8 cellular contexts compared by ENCODE assay signal in genomic region chr3:98900265-98901031, GRCh38. TPM values are rescaled to one million over a fixed set of nuclear protein-coding genes. Genes with fewer than 3 reads are reported as not detected.
DNase-seq lines count a peak whose midpoint lies in the region; ATAC-seq lines count a peak whose summit lies in the region.

No MANE protein-coding gene starts in this region.

- no peak for ATAC-seq in T-helper 17 cell
- ATAC-seq in right cardiac atrium, result no peak
- ATAC-seq in stimulated activated memory B cell treated with anti-CD40 and anti-IgM and Interleukin-4, amounts not matched to agents 10 μg/mL and 1 μg/mL and 100 μg/mL, for 72 hours, result no peak
- no peak for ATAC-seq in HG03135 (IDR thresholded peaks at IDR 0.05; ENCODE audit: unreplicated experiment)
- no peak for ATAC-seq in HG02678 (IDR thresholded peaks at IDR 0.05; ENCODE audit: unreplicated experiment)

- H3K4me1 ChIP-seq in right cardiac atrium (ENCODE audit: control insufficient read depth, insufficient read depth, low read length), result no peaks in the 10 kb centered on the region

- H3K4me3 Mint-ChIP-seq in T-helper 17 cell, result peak overlapping the region; percentile 96
- H3K4me3 Mint-ChIP-seq in stimulated activated memory B cell treated with anti-CD40 and anti-IgM and Interleukin-4, amounts not matched to agents 10 μg/mL and 1 μg/mL and 100 μg/mL, for 72 hours, result peak overlapping the region; percentile 90

- peak overlapping the region; percentile 72 for H3K4me3 ChIP-seq in right cardiac atrium (ENCODE audit: low read length)

- H3K36me3 Mint-ChIP-seq in T-helper 17 cell (ENCODE audit: low read depth), result no peaks in the 10 kb centered on the region
- H3K36me3 Mint-ChIP-seq in stimulated activated memory B cell treated with anti-CD40 and anti-IgM and Interleukin-4, amounts not matched to agents 10 μg/mL and 1 μg/mL and 100 μg/mL, for 72 hours, result no peaks in the 10 kb centered on the region

- peaks cover 11% of the 10 kb centered on the region for H3K4me1 Mint-ChIP-seq in T-helper 17 cell
- peaks cover 7% of the 10 kb centered on the region for H3K4me1 Mint-ChIP-seq in stimulated activated memory B cell treated with anti-CD40 and anti-IgM and Interleukin-4, amounts not matched to agents 10 μg/mL and 1 μg/mL and 100 μg/mL, for 72 hours

- peaks cover 13% of the 10 kb centered on the region for H3K27me3 Mint-ChIP-seq in T-helper 17 cell
- peaks cover 19% of the 10 kb centered on the region for H3K27me3 Mint-ChIP-seq in stimulated activated memory B cell treated with anti-CD40 and anti-IgM and Interleukin-4, amounts not matched to agents 10 μg/mL and 1 μg/mL and 100 μg/mL, for 72 hours

- peak; percentile 21 for DNase-seq in NCI-H1436 (lab: John Stamatoyannopoulos, UW)
- no peak for DNase-seq in NCI-H1436 treated with DMSO at 0.1 percent for 48 hours (lab: John Stamatoyannopoulos, UW)
- DNase-seq in T-helper 17 cell, result no peak
- DNase-seq in right cardiac atrium, result no peak
- DNase-seq in HK-2 (ENCODE audit: unreplicated experiment), result no peak

- no peaks in the 10 kb centered on the region for H3K27me3 ChIP-seq in right cardiac atrium (ENCODE audit: control insufficient read depth, insufficient read depth)

- H3K27ac ChIP-seq in right cardiac atrium (ENCODE audit: low read length), result peak overlapping the region; percentile 0

- no peaks in the 10 kb centered on the region for H3K9me3 Mint-ChIP-seq in stimulated activated memory B cell treated with anti-CD40 and anti-IgM and Interleukin-4, amounts not matched to agents 10 μg/mL and 1 μg/mL and 100 μg/mL, for 72 hours

- WGBS in right cardiac atrium, result 8% methylated on average over 17 of the region's 17 CpGs

- H3K27ac Mint-ChIP-seq in T-helper 17 cell, result no peak overlapping the region
- peak overlapping the region; percentile 76 for H3K27ac Mint-ChIP-seq in stimulated activated memory B cell treated with anti-CD40 and anti-IgM and Interleukin-4, amounts not matched to agents 10 μg/mL and 1 μg/mL and 100 μg/mL, for 72 hours

- H3K9me3 ChIP-seq in T-helper 17 cell (ENCODE audit: control insufficient read depth, low read length, poor library complexity, severe bottlenecking) (no peaks in the 10 kb centered on the region), right cardiac atrium (ENCODE audit: control insufficient read depth, low read length) (no peaks in the 10 kb centered on the region)

- intact Hi-C loops in right cardiac atrium (cut with DNase I), result no loop called here

RNA-seq across cellular contexts. Expression of gene DCBLD2, which starts 1.0 kb away (rescaled TPM):
- total RNA-seq in T-helper 17 cell (1 to 10 TPM in 1 of 2 donors, under 1 TPM in 1; 0.37 to 2.0 TPM), right cardiac atrium (10 to 100 TPM; 34.5 to 40.4 (median 36.5) TPM)
- polyA plus RNA-seq in right cardiac atrium, result 13.6 TPM

Comparison
In these comparisons a context has a peak if more than half of its experiments do, and no peak if none do; other contexts are left out.
1. RNA of gene DCBLD2, which starts 1.0 kb away (total RNA-seq): 34.5 to 40.4 TPM in right cardiac atrium; 0.37 to 2.0 TPM in T-helper 17 cell; every median in the first group is over 10 times any median in the second.